Comparison of ENCODE assay signal across 19 cellular contexts in the genomic region with DNA sequence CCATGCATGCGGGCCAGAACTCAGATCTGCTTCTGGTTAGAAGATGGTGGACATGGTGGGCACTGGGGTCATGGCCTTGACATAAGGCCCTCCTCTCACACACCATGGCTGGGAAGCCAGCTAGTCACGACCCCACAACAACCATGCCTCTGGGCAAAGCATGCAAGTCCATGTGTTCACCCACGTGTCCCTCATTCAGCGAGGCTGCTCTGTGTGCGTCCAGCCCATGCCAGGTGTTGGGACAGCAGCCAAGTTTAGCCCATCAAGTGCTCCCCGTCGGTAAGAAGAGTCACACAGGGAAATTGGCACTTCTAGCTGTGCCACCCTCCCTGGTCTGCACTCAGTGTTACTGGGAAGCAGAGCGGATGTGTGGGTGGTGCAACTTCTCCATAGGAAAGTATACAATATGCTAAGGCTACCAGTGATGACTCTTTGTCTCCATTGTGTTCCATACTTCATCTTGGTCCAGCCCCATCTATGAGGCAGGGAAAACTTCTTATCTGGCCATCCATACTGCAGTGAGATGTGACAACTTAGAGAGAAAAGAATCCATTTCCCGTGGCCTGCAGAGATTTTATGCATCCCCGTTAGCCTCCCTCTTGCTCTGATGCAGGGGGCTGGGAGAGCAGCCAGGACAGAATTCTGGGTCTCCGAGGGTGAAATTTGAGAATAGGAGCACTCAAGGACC.
A peak's percentile ranks its signal among the peaks of the same experiment; 100 is the strongest.
DNase-seq lines count a peak whose midpoint lies in the region; ATAC-seq lines count a peak whose summit lies in the region.
"Had no signal": no experiment of that assay in that cellular context is flagged by ENCODE, and none has a peak within 500 bp of the region (broad histone marks: within the 10 kb centered on the region; RNA-seq: fewer than 3 reads in every experiment).

No MANE protein-coding gene starts in this region.

- no peak overlapping the region for H3K27ac Mint-ChIP-seq in activated naive CD4-positive, alpha-beta T cell treated with anti-CD3 and anti-CD28 coated beads, Interleukin-2, amount 50 U/mL, for 72 hours
- H3K27ac Mint-ChIP-seq: activated CD8-positive, alpha-beta T cell treated with anti-CD3 and anti-CD28 coated beads, Interleukin-2, amount 10 ng/mL, durations not matched to agents 7 days and 5 days had no signal

- H3K9me3 Mint-ChIP-seq in activated naive CD4-positive, alpha-beta T cell treated with anti-CD3 and anti-CD28 coated beads, Interleukin-2, amount 50 U/mL, for 72 hours: no peaks in the 10 kb centered on the region

- no peak for ATAC-seq in GM18502 (IDR thresholded peaks at IDR 0.05; ENCODE audit: poor library complexity, unreplicated experiment)
- ATAC-seq in activated naive CD4-positive, alpha-beta T cell treated with anti-CD3 and anti-CD28 coated beads, Interleukin-2, amount 50 U/mL, for 72 hours: no peak
- ATAC-seq: activated CD8-positive, alpha-beta T cell treated with anti-CD3 and anti-CD28 coated beads, Interleukin-2, amount 10 ng/mL, durations not matched to agents 7 days and 5 days; heart right ventricle; right lobe of liver; Right ventricle myocardium inferior; upper lobe of right lung had no signal

- no peaks in the 10 kb centered on the region for H3K36me3 Mint-ChIP-seq in activated naive CD4-positive, alpha-beta T cell treated with anti-CD3 and anti-CD28 coated beads, Interleukin-2, amount 50 U/mL, for 72 hours

- DNase-seq in COLO668 (lab: John Stamatoyannopoulos, UW; ENCODE audit: unreplicated experiment) (peak; percentile 87), NCI-H1092 treated with DMSO at 0.1 percent for 48 hours (lab: John Stamatoyannopoulos, UW) (peak; percentile 97), NCI-H510A (lab: John Stamatoyannopoulos, UW) (peak; percentile 100), inferior parietal cortex (ENCODE audit: extremely low spot score) (peak; percentile 11), NCI-H2227 treated with DMSO at 0.1 percent for 48 hours (lab: John Stamatoyannopoulos, UW) (no peak), dermis blood vessel endothelial cell (no peak)
- DNase-seq in activated naive CD4-positive, alpha-beta T cell treated with anti-CD3 and anti-CD28 coated beads, Interleukin-2, amount 50 U/mL, for 72 hours (ENCODE audit: low spot score in 2 of 2): no peak
- DNase-seq: activated CD4-positive, alpha-beta T cell treated with anti-CD3 and anti-CD28 coated beads for 1 hour; activated CD8-positive, alpha-beta T cell treated with anti-CD3 and anti-CD28 coated beads, Interleukin-2, amount 10 ng/mL, durations not matched to agents 7 days and 5 days; activated naive CD4-positive, alpha-beta T cell treated with Interleukin-2 at 50 U/mL for 16 hours; activated T-cell treated with anti-CD3 and anti-CD28 coated beads, Interleukin-2, amount 50 U/mL, for 1 hour; heart right ventricle; mesendoderm; NCI-H1694; stimulated activated CD8-positive, alpha-beta memory T cell treated with anti-CD3 and anti-CD28 coated beads, Interleukin-4, amount 100 ng/mL, for 48 hours; upper lobe of right lung had no signal

Comparison
In these comparisons a context has a peak if more than half of its experiments do, and no peak if none do; other contexts are left out.
1. DNase-seq: peak in COLO668 (single experiment), NCI-H1092 treated with DMSO at 0.1 percent for 48 hours (single experiment), NCI-H510A (single experiment) and inferior parietal cortex (single experiment); none in NCI-H2227 treated with DMSO at 0.1 percent for 48 hours (single experiment), dermis blood vessel endothelial cell (single experiment) and activated naive CD4-positive, alpha-beta T cell treated with anti-CD3 and anti-CD28 coated beads, Interleukin-2, amount 50 U/mL, for 72 hours (0 of 2).